In the genomic region with DNA sequence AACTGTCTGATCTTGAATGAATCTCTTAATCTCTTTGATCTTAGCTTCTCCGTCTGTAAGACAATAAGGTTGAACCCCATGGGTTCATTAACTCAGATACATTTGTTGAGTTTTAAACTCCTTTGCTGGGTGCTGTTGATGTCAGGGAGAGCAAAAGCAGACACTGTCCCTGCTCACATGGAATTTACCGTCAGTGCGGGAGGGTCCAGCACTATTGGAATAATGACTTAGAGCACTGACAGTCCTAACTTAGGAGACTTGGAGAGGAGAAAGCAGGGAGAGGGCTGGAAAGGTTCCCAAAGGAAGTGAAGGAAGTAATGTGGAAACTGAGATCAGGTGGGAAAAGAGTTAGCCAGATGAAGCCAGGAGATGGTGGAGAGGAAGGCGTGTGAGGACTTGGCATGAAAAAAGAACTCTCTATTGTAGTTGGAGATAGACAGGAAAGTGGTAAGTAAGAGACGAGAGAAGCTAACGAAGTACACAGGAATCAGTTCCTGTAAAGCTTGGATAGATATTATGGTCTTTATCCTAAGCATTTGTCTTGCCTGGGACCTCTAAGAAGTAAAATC, we compare ENCODE assay signal across 1 cellular context.
TF ChIP-seq lines count a peak whose summit lies in the region.

No MANE protein-coding gene starts in this region.

TF ChIP-seq in GM23338, 12 proteins besides CTCF, POLR2A, EP300 and RAD21 (continued from another document):
- TF ChIP-seq, protein P1, sequence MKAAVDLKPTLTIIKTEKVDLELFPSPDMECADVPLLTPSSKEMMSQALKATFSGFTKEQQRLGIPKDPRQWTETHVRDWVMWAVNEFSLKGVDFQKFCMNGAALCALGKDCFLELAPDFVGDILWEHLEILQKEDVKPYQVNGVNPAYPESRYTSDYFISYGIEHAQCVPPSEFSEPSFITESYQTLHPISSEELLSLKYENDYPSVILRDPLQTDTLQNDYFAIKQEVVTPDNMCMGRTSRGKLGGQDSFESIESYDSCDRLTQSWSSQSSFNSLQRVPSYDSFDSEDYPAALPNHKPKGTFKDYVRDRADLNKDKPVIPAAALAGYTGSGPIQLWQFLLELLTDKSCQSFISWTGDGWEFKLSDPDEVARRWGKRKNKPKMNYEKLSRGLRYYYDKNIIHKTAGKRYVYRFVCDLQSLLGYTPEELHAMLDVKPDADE (IDR thresholded peaks at IDR 0.05): no peak
- TF ChIP-seq, protein P2, sequence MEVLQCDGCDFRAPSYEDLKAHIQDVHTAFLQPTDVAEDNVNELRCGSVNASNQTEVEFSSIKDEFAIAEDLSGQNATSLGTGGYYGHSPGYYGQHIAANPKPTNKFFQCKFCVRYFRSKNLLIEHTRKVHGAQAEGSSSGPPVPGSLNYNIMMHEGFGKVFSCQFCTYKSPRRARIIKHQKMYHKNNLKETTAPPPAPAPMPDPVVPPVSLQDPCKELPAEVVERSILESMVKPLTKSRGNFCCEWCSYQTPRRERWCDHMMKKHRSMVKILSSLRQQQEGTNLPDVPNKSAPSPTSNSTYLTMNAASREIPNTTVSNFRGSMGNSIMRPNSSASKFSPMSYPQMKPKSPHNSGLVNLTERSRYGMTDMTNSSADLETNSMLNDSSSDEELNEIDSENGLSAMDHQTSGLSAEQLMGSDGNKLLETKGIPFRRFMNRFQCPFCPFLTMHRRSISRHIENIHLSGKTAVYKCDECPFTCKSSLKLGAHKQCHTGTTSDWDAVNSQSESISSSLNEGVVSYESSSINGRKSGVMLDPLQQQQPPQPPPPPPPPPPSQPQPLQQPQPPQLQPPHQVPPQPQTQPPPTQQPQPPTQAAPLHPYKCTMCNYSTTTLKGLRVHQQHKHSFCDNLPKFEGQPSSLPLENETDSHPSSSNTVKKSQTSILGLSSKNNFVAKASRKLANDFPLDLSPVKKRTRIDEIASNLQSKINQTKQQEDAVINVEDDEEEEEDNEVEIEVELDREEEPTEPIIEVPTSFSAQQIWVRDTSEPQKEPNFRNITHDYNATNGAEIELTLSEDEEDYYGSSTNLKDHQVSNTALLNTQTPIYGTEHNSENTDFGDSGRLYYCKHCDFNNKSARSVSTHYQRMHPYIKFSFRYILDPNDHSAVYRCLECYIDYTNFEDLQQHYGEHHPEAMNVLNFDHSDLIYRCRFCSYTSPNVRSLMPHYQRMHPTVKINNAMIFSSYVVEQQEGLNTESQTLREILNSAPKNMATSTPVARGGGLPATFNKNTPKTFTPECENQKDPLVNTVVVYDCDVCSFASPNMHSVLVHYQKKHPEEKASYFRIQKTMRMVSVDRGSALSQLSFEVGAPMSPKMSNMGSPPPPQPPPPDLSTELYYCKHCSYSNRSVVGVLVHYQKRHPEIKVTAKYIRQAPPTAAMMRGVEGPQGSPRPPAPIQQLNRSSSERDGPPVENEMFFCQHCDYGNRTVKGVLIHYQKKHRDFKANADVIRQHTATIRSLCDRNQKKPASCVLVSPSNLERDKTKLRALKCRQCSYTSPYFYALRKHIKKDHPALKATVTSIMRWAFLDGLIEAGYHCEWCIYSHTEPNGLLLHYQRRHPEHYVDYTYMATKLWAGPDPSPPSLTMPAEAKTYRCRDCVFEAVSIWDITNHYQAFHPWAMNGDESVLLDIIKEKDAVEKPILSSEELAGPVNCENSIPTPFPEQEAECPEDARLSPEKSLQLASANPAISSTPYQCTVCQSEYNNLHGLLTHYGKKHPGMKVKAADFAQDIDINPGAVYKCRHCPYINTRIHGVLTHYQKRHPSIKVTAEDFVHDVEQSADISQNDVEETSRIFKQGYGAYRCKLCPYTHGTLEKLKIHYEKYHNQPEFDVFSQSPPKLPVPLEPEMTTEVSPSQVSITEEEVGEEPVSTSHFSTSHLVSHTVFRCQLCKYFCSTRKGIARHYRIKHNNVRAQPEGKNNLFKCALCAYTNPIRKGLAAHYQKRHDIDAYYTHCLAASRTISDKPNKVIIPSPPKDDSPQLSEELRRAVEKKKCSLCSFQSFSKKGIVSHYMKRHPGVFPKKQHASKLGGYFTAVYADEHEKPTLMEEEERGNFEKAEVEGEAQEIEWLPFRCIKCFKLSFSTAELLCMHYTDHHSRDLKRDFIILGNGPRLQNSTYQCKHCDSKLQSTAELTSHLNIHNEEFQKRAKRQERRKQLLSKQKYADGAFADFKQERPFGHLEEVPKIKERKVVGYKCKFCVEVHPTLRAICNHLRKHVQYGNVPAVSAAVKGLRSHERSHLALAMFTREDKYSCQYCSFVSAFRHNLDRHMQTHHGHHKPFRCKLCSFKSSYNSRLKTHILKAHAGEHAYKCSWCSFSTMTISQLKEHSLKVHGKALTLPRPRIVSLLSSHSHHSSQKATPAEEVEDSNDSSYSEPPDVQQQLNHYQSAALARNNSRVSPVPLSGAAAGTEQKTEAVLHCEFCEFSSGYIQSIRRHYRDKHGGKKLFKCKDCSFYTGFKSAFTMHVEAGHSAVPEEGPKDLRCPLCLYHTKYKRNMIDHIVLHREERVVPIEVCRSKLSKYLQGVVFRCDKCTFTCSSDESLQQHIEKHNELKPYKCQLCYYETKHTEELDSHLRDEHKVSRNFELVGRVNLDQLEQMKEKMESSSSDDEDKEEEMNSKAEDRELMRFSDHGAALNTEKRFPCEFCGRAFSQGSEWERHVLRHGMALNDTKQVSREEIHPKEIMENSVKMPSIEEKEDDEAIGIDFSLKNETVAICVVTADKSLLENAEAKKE (CRISPR knock-in tag; IDR thresholded peaks at IDR 0.05): no peak
- TF ChIP-seq JUNB (IDR thresholded peaks at IDR 0.05; ENCODE audit: unreplicated experiment): no peak
TF ChIP-seq in GM23338: peak in this region for 0.
